18 cellular contexts compared by ENCODE assay signal in genomic region chr20:51622004-51622874, GRCh38.
"Had no signal": no experiment of that assay in that cellular context is flagged by ENCODE, and none has a peak within 500 bp of the region (broad histone marks: within the 10 kb centered on the region; RNA-seq: fewer than 3 reads in every experiment).

No MANE protein-coding gene starts in this region.

- H3K4me3 ChIP-seq: lower lobe of right lung, mucosa of descending colon, psoas muscle, right lobe of liver, spleen, transverse colon had no signal

- H3K27me3 Mint-ChIP-seq: activated CD4-positive, alpha-beta memory T cell treated with anti-CD3 and anti-CD28 coated beads, Interleukin-2, amount 10 ng/mL, durations not matched to agents 7 days and 5 days; central memory CD8-positive, alpha-beta T cell; naive thymus-derived CD8-positive, alpha-beta T cell had no signal

- H3K27ac Mint-ChIP-seq: activated CD4-positive, alpha-beta memory T cell treated with anti-CD3 and anti-CD28 coated beads, Interleukin-2, amount 10 ng/mL, durations not matched to agents 7 days and 5 days; activated naive CD4-positive, alpha-beta T cell treated with anti-CD3 and anti-CD28 coated beads for 36 hours; activated T-helper 1 cell treated with anti-CD3 and anti-CD28 coated beads, Interleukin-12 subunit alpha, Interleukin-12 subunit beta, Interleukin-2, Interleukin-4 antibody, amounts not matched to agents 30 ng/mL and 10 ng/mL and 1 ng/mL, durations not matched to agents 14 hours and 24 hours and 36 hours; immature natural killer cell; naive thymus-derived CD8-positive, alpha-beta T cell; stimulated activated naive B cell treated with anti-CD40 and anti-IgM and Interleukin-4, amounts not matched to agents 10 μg/mL and 1 μg/mL and 100 μg/mL, for 72 hours had no signal

- H3K9me3 Mint-ChIP-seq: activated CD4-positive, alpha-beta memory T cell treated with anti-CD3 and anti-CD28 coated beads, Interleukin-2, amount 10 ng/mL, durations not matched to agents 7 days and 5 days; activated naive CD4-positive, alpha-beta T cell treated with anti-CD3 and anti-CD28 coated beads for 36 hours; activated T-helper 1 cell treated with anti-CD3 and anti-CD28 coated beads, Interleukin-12 subunit alpha, Interleukin-12 subunit beta, Interleukin-2, Interleukin-4 antibody, amounts not matched to agents 30 ng/mL and 10 ng/mL and 1 ng/mL, durations not matched to agents 14 hours and 24 hours and 36 hours; central memory CD8-positive, alpha-beta T cell; immature natural killer cell; naive thymus-derived CD8-positive, alpha-beta T cell; stimulated activated naive B cell treated with anti-CD40 and anti-IgM and Interleukin-4, amounts not matched to agents 10 μg/mL and 1 μg/mL and 100 μg/mL, for 72 hours had no signal

- DNase-seq: activated CD4-positive, alpha-beta memory T cell treated with anti-CD3 and anti-CD28 coated beads, Interleukin-2, amount 10 ng/mL, durations not matched to agents 7 days and 5 days; activated CD4-positive, alpha-beta T cell treated with anti-CD3 and anti-CD28 coated beads for 1 hour; activated naive CD4-positive, alpha-beta T cell treated with anti-CD3 and anti-CD28 coated beads for 36 hours; dermis blood vessel endothelial cell; erythroblast; immature natural killer cell; lower lobe of right lung; mucosa of descending colon; naive thymus-derived CD8-positive, alpha-beta T cell; occipital lobe; psoas muscle; right lobe of liver; spleen; stimulated activated CD4-positive, alpha-beta T cell treated with anti-CD3 and anti-CD28 coated beads, Interleukin-1b, Interleukin-23, amount 100 ng/mL, for 48 hours; stimulated activated naive B cell treated with anti-CD40 and anti-IgM and Interleukin-4, amounts not matched to agents 10 μg/mL and 1 μg/mL and 100 μg/mL, for 72 hours; transverse colon had no signal

- H3K4me1 Mint-ChIP-seq: immature natural killer cell; naive thymus-derived CD8-positive, alpha-beta T cell had no signal

- H3K27me3 ChIP-seq: right lobe of liver, transverse colon had no signal

- H3K36me3 Mint-ChIP-seq: naive thymus-derived CD8-positive, alpha-beta T cell had no signal

- H3K27ac ChIP-seq: lower lobe of right lung, psoas muscle, right lobe of liver, spleen, transverse colon had no signal

- H3K4me3 Mint-ChIP-seq: activated CD4-positive, alpha-beta memory T cell treated with anti-CD3 and anti-CD28 coated beads, Interleukin-2, amount 10 ng/mL, durations not matched to agents 7 days and 5 days; activated naive CD4-positive, alpha-beta T cell treated with anti-CD3 and anti-CD28 coated beads for 36 hours; activated T-helper 1 cell treated with anti-CD3 and anti-CD28 coated beads, Interleukin-12 subunit alpha, Interleukin-12 subunit beta, Interleukin-2, Interleukin-4 antibody, amounts not matched to agents 30 ng/mL and 10 ng/mL and 1 ng/mL, durations not matched to agents 14 hours and 24 hours and 36 hours; central memory CD8-positive, alpha-beta T cell; immature natural killer cell; naive thymus-derived CD8-positive, alpha-beta T cell; stimulated activated naive B cell treated with anti-CD40 and anti-IgM and Interleukin-4, amounts not matched to agents 10 μg/mL and 1 μg/mL and 100 μg/mL, for 72 hours had no signal
